ENCODE assay signal across 8 cellular contexts in the genomic region with DNA sequence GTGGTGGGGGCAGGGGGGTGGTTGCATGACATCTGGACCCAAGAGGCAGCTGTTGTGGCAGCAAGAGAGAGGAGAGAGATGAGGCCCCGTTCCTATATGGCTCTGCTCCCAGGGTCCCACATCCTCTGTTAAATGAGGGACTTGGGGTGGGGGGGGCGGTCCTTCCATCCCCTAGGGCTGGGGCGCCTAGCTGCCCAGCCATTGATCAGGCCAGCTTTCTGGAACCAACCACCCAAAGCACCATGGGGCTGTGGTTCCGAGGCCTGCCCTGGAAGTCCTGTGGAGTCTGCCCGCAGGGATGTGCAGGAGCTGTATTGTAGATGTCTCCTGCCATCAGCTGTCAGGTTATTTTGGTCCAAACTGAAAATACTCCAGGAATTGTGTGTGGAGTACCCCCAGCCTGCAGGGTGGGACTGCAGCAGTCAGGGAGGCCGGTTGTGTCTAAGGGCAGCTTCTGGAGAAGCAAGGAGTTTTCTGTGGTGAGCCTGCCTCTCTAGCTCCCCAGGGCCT. TPM values are rescaled to one million over a fixed set of nuclear protein-coding genes. Genes with fewer than 3 reads are reported as not detected.
DNase-seq lines count a peak whose midpoint lies in the region; ATAC-seq and TF ChIP-seq lines count a peak whose summit lies in the region.

No MANE protein-coding gene starts in this region.

- no peak for ATAC-seq in body of pancreas
- ATAC-seq in lower lobe of right lung = no peak
- ATAC-seq in GM19351 (IDR thresholded peaks at IDR 0.05; ENCODE audit: unreplicated experiment) = no peak
- no peak for ATAC-seq in HG03196 (IDR thresholded peaks at IDR 0.05; ENCODE audit: unreplicated experiment)

- H3K4me3 Mint-ChIP-seq in activated naive CD4-positive, alpha-beta T cell treated with anti-CD3 and anti-CD28 coated beads for 36 hours = peak overlapping the region; percentile 94

- H3K4me1 Mint-ChIP-seq in activated naive CD4-positive, alpha-beta T cell treated with anti-CD3 and anti-CD28 coated beads for 36 hours (ENCODE audit: low read depth) = peaks cover 44% of the 10 kb centered on the region

- intact Hi-C loops in activated naive CD4-positive, alpha-beta T cell treated with anti-CD3 and anti-CD28 coated beads for 36 hours (cut with micrococcal nuclease) = loop anchor here (1.0 to 2.0 kb wide), 6 partner anchors 10 to 187 kb away; partner anchors contain the start of genes BLM and MAN2A2
- intact Hi-C loops in body of pancreas (cut with DNase I) (no loop called here), lower lobe of right lung (cut with DNase I) (no loop called here)

- H3K27me3 Mint-ChIP-seq in activated naive CD4-positive, alpha-beta T cell treated with anti-CD3 and anti-CD28 coated beads for 36 hours (ENCODE audit: low read depth) = no peaks in the 10 kb centered on the region

- CTCF ChIA-PET in activated naive CD4-positive, alpha-beta T cell treated with anti-CD3 and anti-CD28 coated beads for 36 hours (lab: Charles Lee) = interaction anchor here (0.6 to 2.1 kb wide), 5 partner anchors 12 to 55 kb away, joined by 3 to 13 read pairs (median 3); no protein-coding TSS in a partner anchor

- DNase-seq in activated naive CD4-positive, alpha-beta T cell treated with anti-CD3 and anti-CD28 coated beads for 36 hours = no peak
- no peak for DNase-seq in activated naive CD4-positive, alpha-beta T cell treated with Interleukin-2 at 50 U/mL for 16 hours
- DNase-seq in body of pancreas (no peak), lower lobe of right lung (no peak), tibial nerve (ENCODE audit: low spot score in 2 of 2) (no peak), EL (no peak)

- TF ChIP-seq CTCF in body of pancreas (IDR thresholded peaks at IDR 0.05) (no peak), lower lobe of right lung (IDR thresholded peaks at IDR 0.05) (no peak), tibial nerve (IDR thresholded peaks at IDR 0.05) (no peak)

- TF ChIP-seq EP300 in tibial nerve (IDR thresholded peaks at IDR 0.05) = no peak

- peaks cover 78% of the 10 kb centered on the region for H3K36me3 Mint-ChIP-seq in activated naive CD4-positive, alpha-beta T cell treated with anti-CD3 and anti-CD28 coated beads for 36 hours (ENCODE audit: low read depth)

- H3K27ac ChIP-seq in body of pancreas (peak overlapping the region; percentile 83 to 95 (median 90)), lower lobe of right lung (peak overlapping the region; percentile 54), tibial nerve (peak overlapping the region in 3 of 4 donors; percentile 93 to 97 (median 94))

- H3K27me3 ChIP-seq in body of pancreas (no peaks in the 10 kb centered on the region), lower lobe of right lung (ENCODE audit: low read depth) (no peaks in the 10 kb centered on the region), tibial nerve (no peaks in the 10 kb centered on the region)

- no peaks in the 10 kb centered on the region for H3K9me3 Mint-ChIP-seq in activated naive CD4-positive, alpha-beta T cell treated with anti-CD3 and anti-CD28 coated beads for 36 hours

- H3K4me3 ChIP-seq in body of pancreas (peak overlapping the region in 1 of 2 donors; percentile 77), lower lobe of right lung (peak overlapping the region; percentile 81), tibial nerve (peak overlapping the region in 2 of 4 donors; percentile 3 to 74)

- peaks cover 60% of the 10 kb centered on the region for H3K4me1 ChIP-seq in body of pancreas
- peaks cover 55% of the 10 kb centered on the region for H3K4me1 ChIP-seq in lower lobe of right lung
- H3K4me1 ChIP-seq in tibial nerve = peaks cover 0 to 56% (median 43%) of the 10 kb centered on the region in 4 donors

- no peak for TF ChIP-seq POLR2A in body of pancreas (IDR thresholded peaks at IDR 0.05)
- TF ChIP-seq POLR2A in tibial nerve (IDR thresholded peaks at IDR 0.05) = no peak

- WGBS in body of pancreas, 2 donors = 20 to 35% methylated on average over 1 to 6 of the region's 6 CpGs
- 75 to 79% methylated on average over 4 to 6 of the region's 6 CpGs for WGBS in tibial nerve, 2 donors

- peak overlapping the region; percentile 99 for H3K27ac Mint-ChIP-seq in activated naive CD4-positive, alpha-beta T cell treated with anti-CD3 and anti-CD28 coated beads for 36 hours

- H3K36me3 ChIP-seq in body of pancreas (replicated peaks in 1 of 2; ENCODE audit: insufficient read depth in 1 of 2, low read depth in 2 of 2) (peaks cover 14 to 20% of the 10 kb centered on the region in 2 donors), lower lobe of right lung (peaks cover 35% of the 10 kb centered on the region), tibial nerve (peaks cover 0 to 32% (median 23%) of the 10 kb centered on the region in 3 donors)

- H3K9me3 ChIP-seq in body of pancreas = no peaks in the 10 kb centered on the region
- no peaks in the 10 kb centered on the region for H3K9me3 ChIP-seq in lower lobe of right lung
- no peaks in the 10 kb centered on the region for H3K9me3 ChIP-seq in tibial nerve

RNA-seq across cellular contexts. Expression of gene FURIN, which starts 5.2 kb away (rescaled TPM):
- total RNA-seq in activated naive CD4-positive, alpha-beta T cell treated with anti-CD3 and anti-CD28 coated beads for 36 hours = 100 to 1,000 TPM; 443 to 448 TPM
- 100 to 1,000 TPM in 1 of 2 donors, 10 to 100 TPM in 1; 88.0 to 112 TPM for total RNA-seq in body of pancreas
- 86.5 TPM for total RNA-seq in lower lobe of right lung
- 10 to 100 TPM; 28.7 to 71.1 (median 42.4) TPM for total RNA-seq in tibial nerve

RNA-seq across cellular contexts. Expression of gene FES, which starts 10.8 kb away (rescaled TPM):
- 10 to 100 TPM; 22.6 to 24.2 TPM for total RNA-seq in activated naive CD4-positive, alpha-beta T cell treated with anti-CD3 and anti-CD28 coated beads for 36 hours
- total RNA-seq in body of pancreas = 10 to 100 TPM; 16.9 to 24.4 TPM
- total RNA-seq in lower lobe of right lung = 51.0 TPM
- total RNA-seq in tibial nerve = 100 to 1,000 TPM in 1 of 4 donors, 10 to 100 TPM in 3; 62.0 to 183 (median 72.1) TPM

RNA-seq across cellular contexts. Expression of gene MAN2A2, which starts 29.6 kb away (rescaled TPM):
- 100 to 1,000 TPM; 139 to 141 TPM for total RNA-seq in activated naive CD4-positive, alpha-beta T cell treated with anti-CD3 and anti-CD28 coated beads for 36 hours
- 100 to 1,000 TPM in 1 of 2 donors, 10 to 100 TPM in 1; 78.9 to 138 TPM for total RNA-seq in body of pancreas
- total RNA-seq in lower lobe of right lung = 96.9 TPM
- total RNA-seq in tibial nerve = 100 to 1,000 TPM in 3 of 4 donors, 10 to 100 TPM in 1; 83.5 to 178 (median 128) TPM

RNA-seq across cellular contexts. Expression of gene HDDC3, which starts 58.8 kb away (rescaled TPM):
- total RNA-seq in activated naive CD4-positive, alpha-beta T cell treated with anti-CD3 and anti-CD28 coated beads for 36 hours = 10 to 100 TPM; 49.8 to 51.3 TPM
- total RNA-seq in body of pancreas (10 to 100 TPM; 13.8 to 14.5 TPM), lower lobe of right lung (16.0 TPM), tibial nerve (10 to 100 TPM; 16.5 to 22.5 (median 18.7) TPM)
